Comparison of ENCODE assay signal across 29 cellular contexts in genomic region chr2:392181-392920, GRCh38.
DNase-seq lines count a peak whose midpoint lies in the region; ATAC-seq, FAIRE-seq and TF ChIP-seq lines count a peak whose summit lies in the region.
"Had no signal": no experiment of that assay in that cellular context is flagged by ENCODE, and none has a peak within 500 bp of the region (broad histone marks: within the 10 kb centered on the region; RNA-seq: fewer than 3 reads in every experiment).

No MANE protein-coding gene starts in this region.

- no peak overlapping the region for H3K4ac ChIP-seq in mesenchymal stem cell (ENCODE audit: low read depth in 1 of 2, low read length in 2 of 2)

- CTCF ChIA-PET in activated CD4-positive, alpha-beta T cell treated with anti-CD3 and anti-CD28 coated beads for 36 hours (lab: Charles Lee), result no interaction called here

- H4K8ac ChIP-seq in mesenchymal stem cell (ENCODE audit: low read length), result no peak overlapping the region

- H3K9me3 ChIP-seq in mesenchymal stem cell (ENCODE audit: control insufficient read depth, low read length) (peaks cover 3% of the 10 kb centered on the region), pancreas (no peaks in the 10 kb centered on the region)
- H3K9me3 ChIP-seq: BLaER1 treated with 17β-estradiol and CSF1 and Interleukin-3, amounts not matched to agents 10 nM and 100 nM; Caco-2 had no signal

- no peaks in the 10 kb centered on the region for H3K79me1 ChIP-seq in mesenchymal stem cell (replicated peaks; ENCODE audit: low read length, poor library complexity, severe bottlenecking)

- H3K36me3 ChIP-seq in mesenchymal stem cell (ENCODE audit: control insufficient read depth in 1 of 2, insufficient read depth in 2 of 2, low read depth in 1 of 2, low read length in 2 of 2), result no peaks in the 10 kb centered on the region
- H3K36me3 ChIP-seq in pancreas, result no peaks in the 10 kb centered on the region
- H3K36me3 ChIP-seq: BLaER1 treated with 17β-estradiol and CSF1 and Interleukin-3, amounts not matched to agents 10 nM and 100 nM had no signal

- H4K91ac ChIP-seq in mesenchymal stem cell (ENCODE audit: low read length), result no peak overlapping the region

- H2AK5ac ChIP-seq in mesenchymal stem cell (ENCODE audit: low read length, severe bottlenecking), result peak overlapping the region; percentile 71

- no peak overlapping the region for H2BK12ac ChIP-seq in mesenchymal stem cell (ENCODE audit: low read length in 2 of 2)

- no peak for FAIRE-seq in pancreas (lab: Jason Lieb, UNC)
- FAIRE-seq: GM12878 had no signal

- H3K36me3 Mint-ChIP-seq in activated CD4-positive, alpha-beta T cell treated with anti-CD3 and anti-CD28 coated beads, Interleukin-2, amount 10 ng/mL, durations not matched to agents 24 days and 14 days (ENCODE audit: low read depth), result no peaks in the 10 kb centered on the region
- no peaks in the 10 kb centered on the region for H3K36me3 Mint-ChIP-seq in activated CD4-positive, alpha-beta T cell treated with anti-CD3 and anti-CD28 coated beads for 36 hours (ENCODE audit: low read depth)
- no peaks in the 10 kb centered on the region for H3K36me3 Mint-ChIP-seq in chondrocyte (ENCODE audit: low read depth)
- H3K36me3 Mint-ChIP-seq: CD4-positive, alpha-beta memory T cell had no signal

- H3K4me3 Mint-ChIP-seq in activated CD4-positive, alpha-beta T cell treated with anti-CD3 and anti-CD28 coated beads, Interleukin-2, amount 10 ng/mL, durations not matched to agents 24 days and 14 days, result no peak overlapping the region
- no peak overlapping the region for H3K4me3 Mint-ChIP-seq in activated CD4-positive, alpha-beta T cell treated with anti-CD3 and anti-CD28 coated beads for 36 hours
- H3K4me3 Mint-ChIP-seq in chondrocyte (ENCODE audit: unreplicated experiment), result no peak overlapping the region
- H3K4me3 Mint-ChIP-seq: GM23338 had no signal

- no peak overlapping the region for H3K4me2 ChIP-seq in mesenchymal stem cell (ENCODE audit: low read length, poor library complexity, severe bottlenecking)
- H3K4me2 ChIP-seq: BLaER1 treated with 17β-estradiol and CSF1 and Interleukin-3, amounts not matched to agents 10 nM and 100 nM; GM23338; KMS-11; SK-N-SH had no signal

- H3K4me1 Mint-ChIP-seq in activated CD4-positive, alpha-beta T cell treated with anti-CD3 and anti-CD28 coated beads, Interleukin-2, amount 10 ng/mL, durations not matched to agents 24 days and 14 days, result peaks cover 13% of the 10 kb centered on the region
- peaks cover 16% of the 10 kb centered on the region for H3K4me1 Mint-ChIP-seq in activated CD4-positive, alpha-beta T cell treated with anti-CD3 and anti-CD28 coated beads for 36 hours
- H3K4me1 Mint-ChIP-seq in chondrocyte (ENCODE audit: low read depth), result peaks cover 32% of the 10 kb centered on the region

- H2BK120ac ChIP-seq in mesenchymal stem cell (ENCODE audit: low read depth, low read length), result no peak overlapping the region

- no peak overlapping the region for H3K9ac ChIP-seq in mesenchymal stem cell (ENCODE audit: low read length)
- H3K9ac ChIP-seq: BLaER1 treated with 17β-estradiol and CSF1 and Interleukin-3, amounts not matched to agents 10 nM and 100 nM; KMS-11; SK-N-SH had no signal

- peaks cover 29% of the 10 kb centered on the region for H3K4me1 ChIP-seq in mesenchymal stem cell (ENCODE audit: control insufficient read depth, insufficient read depth, low read depth, low read length)
- H3K4me1 ChIP-seq in pancreas, result no peaks in the 10 kb centered on the region
- H3K4me1 ChIP-seq: Caco-2 had no signal

- H3K4me3 ChIP-seq in mesenchymal stem cell (ENCODE audit: insufficient read depth in 1 of 2, low read depth in 1 of 2, low read length in 2 of 2) (no peak overlapping the region), pancreas (no peak overlapping the region)
- H3K4me3 ChIP-seq: BLaER1 treated with 17β-estradiol and CSF1 and Interleukin-3, amounts not matched to agents 10 nM and 100 nM; GM12878; GM23338 had no signal

- H2BK15ac ChIP-seq in mesenchymal stem cell (ENCODE audit: low read depth, poor library complexity, severe bottlenecking), result no peak overlapping the region

- peak; percentile 46 for DNase-seq in activated CD4-positive, alpha-beta T cell treated with anti-CD3 and anti-CD28 coated beads, Interleukin-2, amount 10 ng/mL, durations not matched to agents 24 days and 14 days
- DNase-seq in activated CD4-positive, alpha-beta T cell treated with anti-CD3 and anti-CD28 coated beads for 36 hours, result no peak
- DNase-seq in chondrocyte (ENCODE audit: low spot score), result peak; percentile 88
- no peak for DNase-seq in mesenchymal stem cell
- no peak for DNase-seq in cerebellar cortex (ENCODE audit: low spot score)
- no peak for DNase-seq in T-helper 2 cell
- DNase-seq in pancreas, result no peak
- DNase-seq in Ammon's horn (ENCODE audit: low spot score), result no peak
- DNase-seq: ACHN; Caco-2; CD4-positive, alpha-beta memory T cell; DMS 273 treated with DMSO at 0.1 percent for 48 hours; DMS79 treated with DMSO at 0.1 percent for 48 hours; HCEC 1CT; NCI-H1105; NCI-H2029 treated with DMSO at 0.1 percent for 48 hours; NCI-H2171; NCI-H345; NCI-H524; NCI-H82; OCI-M1; SIG-M5; SK-N-SH had no signal

- no peak overlapping the region for H3K18ac ChIP-seq in mesenchymal stem cell (ENCODE audit: low read depth in 1 of 2, low read length in 2 of 2)

- no peak overlapping the region for H2AFZ ChIP-seq in mesenchymal stem cell (ENCODE audit: low read depth, low read length)
- H2AFZ ChIP-seq: GM23338 had no signal

- no peaks in the 10 kb centered on the region for H3K9me3 Mint-ChIP-seq in activated CD4-positive, alpha-beta T cell treated with anti-CD3 and anti-CD28 coated beads, Interleukin-2, amount 10 ng/mL, durations not matched to agents 24 days and 14 days
- peaks cover 1% of the 10 kb centered on the region for H3K9me3 Mint-ChIP-seq in activated CD4-positive, alpha-beta T cell treated with anti-CD3 and anti-CD28 coated beads for 36 hours (ENCODE audit: low read depth)
- H3K9me3 Mint-ChIP-seq in chondrocyte (ENCODE audit: low read depth), result no peaks in the 10 kb centered on the region
- H3K9me3 Mint-ChIP-seq: CD4-positive, alpha-beta memory T cell; GM23338 had no signal

- H3K23ac ChIP-seq in mesenchymal stem cell (ENCODE audit: low read length in 2 of 2), result no peak overlapping the region

- no peak overlapping the region for H3K27ac Mint-ChIP-seq in activated CD4-positive, alpha-beta T cell treated with anti-CD3 and anti-CD28 coated beads, Interleukin-2, amount 10 ng/mL, durations not matched to agents 24 days and 14 days
- no peak overlapping the region for H3K27ac Mint-ChIP-seq in activated CD4-positive, alpha-beta T cell treated with anti-CD3 and anti-CD28 coated beads for 36 hours
- no peak overlapping the region for H3K27ac Mint-ChIP-seq in chondrocyte (ENCODE audit: unreplicated experiment)
- H3K27ac Mint-ChIP-seq: GM23338 had no signal

- 88% methylated on average over 31 of the region's 32 CpGs for WGBS in mesenchymal stem cell
- 72 to 78% methylated on average over 32 of the region's 32 CpGs for WGBS in pancreas, 2 donors

- H3K27ac ChIP-seq in mesenchymal stem cell (ENCODE audit: low read length, poor library complexity, severe bottlenecking), result no peak overlapping the region
- no peak overlapping the region for H3K27ac ChIP-seq in pancreas
- H3K27ac ChIP-seq: 22Rv1; BLaER1 treated with 17β-estradiol and CSF1 and Interleukin-3, amounts not matched to agents 10 nM and 100 nM; HL-60; KMS-11 had no signal

- H2BK5ac ChIP-seq in mesenchymal stem cell (ENCODE audit: low read depth, low read length, poor library complexity, severe bottlenecking), result no peak overlapping the region

- TF ChIP-seq CTCF in chondrocyte (IDR thresholded peaks at IDR 0.05) (no peak), pancreas (IDR thresholded peaks at IDR 0.05) (no peak)

- no peak overlapping the region for H3K14ac ChIP-seq in mesenchymal stem cell (ENCODE audit: low read length in 2 of 2)

- POLR2A ChIA-PET in activated CD4-positive, alpha-beta T cell treated with anti-CD3 and anti-CD28 coated beads for 36 hours (lab: Charles Lee), result no interaction called here

- intact Hi-C loops in activated CD4-positive, alpha-beta T cell treated with anti-CD3 and anti-CD28 coated beads, Interleukin-2, amount 10 ng/mL, durations not matched to agents 24 days and 14 days (cut with micrococcal nuclease), result loop anchor here (5.0 kb wide), 1 partner anchor 40 kb away; no protein-coding TSS in a partner anchor
- intact Hi-C loops in activated CD4-positive, alpha-beta T cell treated with anti-CD3 and anti-CD28 coated beads for 36 hours (cut with DNase I, micrococcal nuclease), result no loop called here
- intact Hi-C loops in pancreas (cut with DNase I), result no loop called here

- no peak for ATAC-seq in activated CD4-positive, alpha-beta T cell treated with anti-CD3 and anti-CD28 coated beads for 36 hours
- no peak for ATAC-seq in pancreas
- ATAC-seq: GM12878, GM23338 had no signal

- peaks cover 0 to 5% of the 10 kb centered on the region in 2 experiments for H3K27me3 ChIP-seq in mesenchymal stem cell (ENCODE audit: control insufficient read depth in 1 of 2, insufficient read depth in 1 of 2, low read length in 2 of 2)
- no peaks in the 10 kb centered on the region for H3K27me3 ChIP-seq in pancreas
- H3K27me3 ChIP-seq: BLaER1 treated with 17β-estradiol and CSF1 and Interleukin-3, amounts not matched to agents 10 nM and 100 nM had no signal

- H3K27me3 Mint-ChIP-seq in activated CD4-positive, alpha-beta T cell treated with anti-CD3 and anti-CD28 coated beads, Interleukin-2, amount 10 ng/mL, durations not matched to agents 24 days and 14 days, result no peaks in the 10 kb centered on the region
- H3K27me3 Mint-ChIP-seq in activated CD4-positive, alpha-beta T cell treated with anti-CD3 and anti-CD28 coated beads for 36 hours, result peaks cover 2% of the 10 kb centered on the region
- no peaks in the 10 kb centered on the region for H3K27me3 Mint-ChIP-seq in chondrocyte (ENCODE audit: low read depth)
- H3K27me3 Mint-ChIP-seq: CD4-positive, alpha-beta memory T cell had no signal

Comparison
In these comparisons a context has a peak if more than half of its experiments do, and no peak if none do; other contexts are left out.
1. DNase-seq: peak in activated CD4-positive, alpha-beta T cell treated with anti-CD3 and anti-CD28 coated beads, Interleukin-2, amount 10 ng/mL, durations not matched to agents 24 days and 14 days (single experiment) and chondrocyte (single experiment); none in activated CD4-positive, alpha-beta T cell treated with anti-CD3 and anti-CD28 coated beads for 36 hours (single experiment), mesenchymal stem cell (single experiment), cerebellar cortex (single experiment), T-helper 2 cell (0 of 5), pancreas (0 of 6) and Ammon's horn (single experiment).